ENCODE assay signal across 9 cellular contexts in the genomic region with DNA sequence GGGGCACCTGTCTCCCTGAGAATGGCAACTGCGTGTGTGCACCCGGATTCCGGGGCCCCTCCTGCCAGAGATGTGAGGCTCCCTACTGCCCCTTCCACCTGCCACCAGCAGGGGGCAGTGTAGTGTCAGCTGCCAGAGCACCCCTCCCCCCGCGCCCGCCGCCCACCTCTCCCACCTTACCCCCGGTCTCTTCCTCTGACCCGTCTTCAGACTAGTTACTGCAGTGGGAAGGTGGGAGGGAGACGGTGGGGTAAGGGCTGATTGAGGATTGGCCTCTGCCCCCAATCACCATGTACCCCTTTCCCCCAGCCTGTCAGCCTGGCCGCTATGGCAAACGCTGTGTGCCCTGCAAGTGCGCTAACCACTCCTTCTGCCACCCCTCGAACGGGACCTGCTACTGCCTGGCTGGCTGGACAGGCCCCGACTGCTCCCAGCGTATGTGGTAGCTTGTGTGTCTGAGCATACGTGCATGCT. TPM values are rescaled to one million over a fixed set of nuclear protein-coding genes. Genes with fewer than 3 reads are reported as not detected.
A peak's percentile ranks its signal among the peaks of the same experiment; 100 is the strongest.
DNase-seq lines count a peak whose midpoint lies in the region; ATAC-seq and TF ChIP-seq lines count a peak whose summit lies in the region.
"Had no signal": no experiment of that assay in that cellular context is flagged by ENCODE, and none has a peak within 500 bp of the region (broad histone marks: within the 10 kb centered on the region; RNA-seq: fewer than 3 reads in every experiment).

No MANE protein-coding gene starts in this region.

- no peaks in the 10 kb centered on the region for H3K36me3 Mint-ChIP-seq in activated CD4-positive, alpha-beta T cell treated with anti-CD3 and anti-CD28 coated beads, Interleukin-2, amount 10 ng/mL, durations not matched to agents 24 days and 14 days (ENCODE audit: low read depth)
- no peaks in the 10 kb centered on the region for H3K36me3 Mint-ChIP-seq in effector memory CD8-positive, alpha-beta T cell (ENCODE audit: insufficient read depth)

- no peak overlapping the region for H3K4me2 ChIP-seq in osteoblast (ENCODE audit: insufficient read depth, low read length)

- no peak overlapping the region for H3K27ac Mint-ChIP-seq in activated CD4-positive, alpha-beta T cell treated with anti-CD3 and anti-CD28 coated beads, Interleukin-2, amount 10 ng/mL, durations not matched to agents 24 days and 14 days
- H3K27ac Mint-ChIP-seq in effector memory CD8-positive, alpha-beta T cell = peak overlapping the region in 1 of 2 donors; percentile 24

- no peak overlapping the region for H3K27ac ChIP-seq in osteoblast (ENCODE audit: low read depth, low read length)

- H3K27me3 ChIP-seq in osteoblast (ENCODE audit: insufficient read depth, low read length) = no peaks in the 10 kb centered on the region
- no peaks in the 10 kb centered on the region for H3K27me3 ChIP-seq in MG63

- no peak overlapping the region for H2AFZ ChIP-seq in osteoblast (ENCODE audit: low read length)

- intact Hi-C loops in activated CD4-positive, alpha-beta T cell treated with anti-CD3 and anti-CD28 coated beads, Interleukin-2, amount 10 ng/mL, durations not matched to agents 24 days and 14 days (cut with micrococcal nuclease) = no loop called here

- H3K9me3 Mint-ChIP-seq in activated CD4-positive, alpha-beta T cell treated with anti-CD3 and anti-CD28 coated beads, Interleukin-2, amount 10 ng/mL, durations not matched to agents 24 days and 14 days = no peaks in the 10 kb centered on the region
- H3K9me3 Mint-ChIP-seq in effector memory CD8-positive, alpha-beta T cell = no peaks in the 10 kb centered on the region

- peak; percentile 66 for TF ChIP-seq CTCF in osteoblast (IDR thresholded peaks at IDR 0.05; ENCODE audit: extremely low read depth, low read depth, low read length)

- H3K4me1 Mint-ChIP-seq in activated CD4-positive, alpha-beta T cell treated with anti-CD3 and anti-CD28 coated beads, Interleukin-2, amount 10 ng/mL, durations not matched to agents 24 days and 14 days = peaks cover 11% of the 10 kb centered on the region
- H3K4me1 Mint-ChIP-seq in effector memory CD8-positive, alpha-beta T cell (ENCODE audit: low read depth in 2 of 2) = peaks cover 4% of the 10 kb centered on the region in 2 donors

- H3K27me3 Mint-ChIP-seq in activated CD4-positive, alpha-beta T cell treated with anti-CD3 and anti-CD28 coated beads, Interleukin-2, amount 10 ng/mL, durations not matched to agents 24 days and 14 days = peaks cover 15% of the 10 kb centered on the region
- H3K27me3 Mint-ChIP-seq in effector memory CD8-positive, alpha-beta T cell = peaks cover 52 to 84% of the 10 kb centered on the region in 2 donors

- no peak overlapping the region for H3K4me3 ChIP-seq in osteoblast (ENCODE audit: insufficient read depth, low read length)
- H3K4me3 ChIP-seq in MG63 = no peak overlapping the region

- peaks cover 38% of the 10 kb centered on the region for H3K4me1 ChIP-seq in osteoblast (ENCODE audit: insufficient read depth, low read length)

- H3K36me3 ChIP-seq in osteoblast (ENCODE audit: insufficient read depth, low read length) (peaks cover 69% of the 10 kb centered on the region), MG63 (no peaks in the 10 kb centered on the region)

- DNase-seq in D341Med (ENCODE audit: low spot score) (peak; percentile 92), HuH-7 (ENCODE audit: low spot score) (peak; percentile 85), osteoblast (ENCODE audit: insufficient read length, low spot score, missing footprints) (peak; percentile 93), MG63 (no peak)
- DNase-seq in activated CD4-positive, alpha-beta T cell treated with anti-CD3 and anti-CD28 coated beads, Interleukin-2, amount 10 ng/mL, durations not matched to agents 24 days and 14 days = peak; percentile 88
- DNase-seq in effector memory CD8-positive, alpha-beta T cell = peak; percentile 32 to 39 (median 36)

- H3K9me3 ChIP-seq in osteoblast (ENCODE audit: low read depth, low read length) = no peaks in the 10 kb centered on the region
- H3K9me3 ChIP-seq in MG63 = no peaks in the 10 kb centered on the region

- peaks cover 10% of the 10 kb centered on the region for H4K20me1 ChIP-seq in osteoblast (ENCODE audit: insufficient read depth, low read length)

- no peak overlapping the region for H3K4me3 Mint-ChIP-seq in activated CD4-positive, alpha-beta T cell treated with anti-CD3 and anti-CD28 coated beads, Interleukin-2, amount 10 ng/mL, durations not matched to agents 24 days and 14 days
- no peak overlapping the region for H3K4me3 Mint-ChIP-seq in effector memory CD8-positive, alpha-beta T cell

- H3K79me2 ChIP-seq in osteoblast (ENCODE audit: insufficient read depth, low read length) = peaks cover 17% of the 10 kb centered on the region

- ATAC-seq in effector memory CD8-positive, alpha-beta T cell (replicated peaks) = peak; percentile 56
- ATAC-seq in GM21723 (IDR thresholded peaks at IDR 0.05; ENCODE audit: unreplicated experiment) (no peak), GM18519 (IDR thresholded peaks at IDR 0.05; ENCODE audit: low FRiP score, unreplicated experiment) (no peak)

RNA-seq across cellular contexts. Expression of a gene that starts 10.1 kb away (rescaled TPM):
- total RNA-seq in activated CD4-positive, alpha-beta T cell treated with anti-CD3 and anti-CD28 coated beads, Interleukin-2, amount 10 ng/mL, durations not matched to agents 24 days and 14 days = not detected in 2 replicates
- 0.36 and 0.59 TPM in 2 replicates for total RNA-seq in osteoblast
- total RNA-seq in MG63 (2014; rRNA removed; shearing (Covaris generic); ENCODE audit: low replicate concordance) = not detected in 2 replicates
- total RNA-seq: skeletal muscle tissue had no signal

RNA-seq across cellular contexts. Expression of a gene that starts 16.8 kb away (rescaled TPM):
- 0.09 and 0.21 TPM in 2 replicates for total RNA-seq in activated CD4-positive, alpha-beta T cell treated with anti-CD3 and anti-CD28 coated beads, Interleukin-2, amount 10 ng/mL, durations not matched to agents 24 days and 14 days
- total RNA-seq in osteoblast = 17.0 and 21.2 TPM in 2 replicates
- total RNA-seq in MG63 (2014; rRNA removed; shearing (Covaris generic); ENCODE audit: low replicate concordance) = 0.46 TPM in 1 of 2 replicates, not detected in the other

RNA-seq across cellular contexts. Expression of a gene that starts 49.7 kb away (rescaled TPM):
- total RNA-seq in activated CD4-positive, alpha-beta T cell treated with anti-CD3 and anti-CD28 coated beads, Interleukin-2, amount 10 ng/mL, durations not matched to agents 24 days and 14 days = 54.3 and 61.2 TPM in 2 replicates
- 0.36 and 0.88 TPM in 2 replicates for total RNA-seq in osteoblast
- total RNA-seq in MG63 (2014; rRNA removed; shearing (Covaris generic); ENCODE audit: low replicate concordance) = not detected in 2 replicates

RNA-seq across cellular contexts. Expression of a gene that starts 51.4 kb away (rescaled TPM):
- 0.68 and 0.71 TPM in 2 replicates for total RNA-seq in activated CD4-positive, alpha-beta T cell treated with anti-CD3 and anti-CD28 coated beads, Interleukin-2, amount 10 ng/mL, durations not matched to agents 24 days and 14 days
- total RNA-seq in osteoblast = 0.29 and 0.36 TPM in 2 replicates
- not detected in 2 replicates for total RNA-seq in MG63 (2014; rRNA removed; shearing (Covaris generic); ENCODE audit: low replicate concordance)

Comparison
In these comparisons a context has a peak if more than half of its experiments do, and no peak if none do; other contexts are left out.
1. RNA of a gene that starts 16.8 kb away (total RNA-seq): 17.0 to 21.2 TPM in osteoblast; 0.46 TPM in MG63 and 0.09 to 0.21 TPM in activated CD4-positive, alpha-beta T cell treated with anti-CD3 and anti-CD28 coated beads, Interleukin-2, amount 10 ng/mL, durations not matched to agents 24 days and 14 days; every median in the first group is over 10 times any median in the second.
2. RNA of a gene that starts 49.7 kb away (total RNA-seq): 54.3 to 61.2 TPM in activated CD4-positive, alpha-beta T cell treated with anti-CD3 and anti-CD28 coated beads, Interleukin-2, amount 10 ng/mL, durations not matched to agents 24 days and 14 days; 0.36 to 0.88 TPM in osteoblast and not detected in MG63; every median in the first group is over 10 times any median in the second.